In genomic region chr15:61220125-61220524, GRCh38 we compare ENCODE assay signal across 28 cellular contexts.
"Had no signal": no experiment of that assay in that cellular context is flagged by ENCODE, and none has a peak within 500 bp of the region (broad histone marks: within the 10 kb centered on the region; RNA-seq: fewer than 3 reads in every experiment).

No MANE protein-coding gene starts in this region.

- H2AFZ ChIP-seq: neural progenitor cell had no signal

- H3K4me1 Mint-ChIP-seq: immature natural killer cell; naive thymus-derived CD8-positive, alpha-beta T cell; nephron; stimulated activated effector memory CD8-positive, alpha-beta T cell treated with anti-CD3 and anti-CD28 coated beads, Interleukin-12 subunit alpha, Interleukin-12 subunit beta, amount 100 ng/mL, for 72 hours had no signal

- H3K4me2 ChIP-seq: neural progenitor cell had no signal

- H3K4me3 Mint-ChIP-seq: immature natural killer cell; naive thymus-derived CD8-positive, alpha-beta T cell; nephron; neural progenitor cell; stimulated activated effector memory CD8-positive, alpha-beta T cell treated with anti-CD3 and anti-CD28 coated beads, Interleukin-12 subunit alpha, Interleukin-12 subunit beta, amount 100 ng/mL, for 72 hours; stimulated activated naive CD8-positive, alpha-beta T cell treated with anti-CD3 and anti-CD28 coated beads, Interleukin-15, Interleukin-2, amounts not matched to agents 100 ng/mL and 50 ng/mL, for 24 hours had no signal

- H3K27me3 ChIP-seq: neural progenitor cell, ovary, suprapubic skin, tibial artery, upper lobe of right lung had no signal

- H3K36me3 Mint-ChIP-seq: immature natural killer cell; naive thymus-derived CD8-positive, alpha-beta T cell; neural progenitor cell; stimulated activated effector memory CD8-positive, alpha-beta T cell treated with anti-CD3 and anti-CD28 coated beads, Interleukin-12 subunit alpha, Interleukin-12 subunit beta, amount 100 ng/mL, for 72 hours had no signal

- H3K27ac ChIP-seq: left lung, lower lobe of right lung, neural progenitor cell, ovary, spleen, suprapubic skin, thoracic aorta, tibial artery, upper lobe of right lung had no signal

- H3K4me1 ChIP-seq: left lung, lower lobe of right lung, neural progenitor cell, spleen, suprapubic skin, tibial artery, upper lobe of right lung had no signal

- H3K36me3 ChIP-seq: left lung, lower lobe of right lung, neural progenitor cell, ovary, spleen, suprapubic skin, thoracic aorta, upper lobe of right lung had no signal

- FAIRE-seq: small intestine, urothelium cell line had no signal

- DNase-seq: hypothalamus; immature natural killer cell; islet precursor cell; left cardiac atrium; left lung; lower lobe of right lung; mammary epithelial cell; mesenchymal stem cell; naive thymus-derived CD8-positive, alpha-beta T cell; ovary; retina; right cardiac atrium; small intestine; spleen; stimulated activated CD4-positive, alpha-beta T cell treated with anti-CD3 and anti-CD28 coated beads, Interleukin-4, amount 100 ng/mL, for 24 hours; stimulated activated naive CD4-positive, alpha-beta T cell; tibial artery; trophoblast cell; upper lobe of right lung had no signal

- H3K27ac Mint-ChIP-seq: immature natural killer cell; naive thymus-derived CD8-positive, alpha-beta T cell; nephron; neural progenitor cell; progenitor cell of endocrine pancreas; stimulated activated effector memory CD8-positive, alpha-beta T cell treated with anti-CD3 and anti-CD28 coated beads, Interleukin-12 subunit alpha, Interleukin-12 subunit beta, amount 100 ng/mL, for 72 hours; stimulated activated naive CD8-positive, alpha-beta T cell treated with anti-CD3 and anti-CD28 coated beads, Interleukin-15, Interleukin-2, amounts not matched to agents 100 ng/mL and 50 ng/mL, for 24 hours had no signal

- H3K4me3 ChIP-seq: left lung, lower lobe of right lung, neural progenitor cell, ovary, spleen, suprapubic skin, thoracic aorta, tibial artery, upper lobe of right lung had no signal

- H3K9me3 ChIP-seq: left lung, lower lobe of right lung, ovary, spleen, suprapubic skin, thoracic aorta, tibial artery, upper lobe of right lung had no signal

- ATAC-seq: left cardiac atrium; lower lobe of right lung; naive thymus-derived CD8-positive, alpha-beta T cell; right cardiac atrium; sciatic nerve; stimulated activated effector memory CD8-positive, alpha-beta T cell treated with anti-CD3 and anti-CD28 coated beads, Interleukin-12 subunit alpha, Interleukin-12 subunit beta, amount 100 ng/mL, for 72 hours; upper lobe of right lung had no signal

- H3K9me3 Mint-ChIP-seq: naive thymus-derived CD8-positive, alpha-beta T cell; nephron; neural progenitor cell; stimulated activated effector memory CD8-positive, alpha-beta T cell treated with anti-CD3 and anti-CD28 coated beads, Interleukin-12 subunit alpha, Interleukin-12 subunit beta, amount 100 ng/mL, for 72 hours; stimulated activated naive CD8-positive, alpha-beta T cell treated with anti-CD3 and anti-CD28 coated beads, Interleukin-15, Interleukin-2, amounts not matched to agents 100 ng/mL and 50 ng/mL, for 24 hours had no signal

- H3K9ac ChIP-seq: neural progenitor cell had no signal
